16 cellular contexts compared by ENCODE assay signal in genomic region chr18:57775937-57776336, GRCh38. TPM values are rescaled to one million over a fixed set of nuclear protein-coding genes. Genes with fewer than 3 reads are reported as not detected.
A peak's percentile ranks its signal among the peaks of the same experiment; 100 is the strongest.
DNase-seq lines count a peak whose midpoint lies in the region; ATAC-seq and TF ChIP-seq lines count a peak whose summit lies in the region.
"Had no signal": no experiment of that assay in that cellular context is flagged by ENCODE, and none has a peak within 500 bp of the region (broad histone marks: within the 10 kb centered on the region; RNA-seq: fewer than 3 reads in every experiment).

No MANE protein-coding gene starts in this region.

- DNase-seq in HFFc6 = no peak
- DNase-seq in astrocyte of the hippocampus (ENCODE audit: low read depth, low spot score) = peak; percentile 40
- DNase-seq in foreskin keratinocyte = peak; percentile 86 to 94
- DNase-seq in D341Med (ENCODE audit: low spot score) = no peak
- DNase-seq in activated CD4-positive, alpha-beta T cell treated with anti-CD3 and anti-CD28 coated beads, Interleukin-2, amount 10 ng/mL, durations not matched to agents 24 days and 14 days = no peak
- DNase-seq in T1000 (lab: John Stamatoyannopoulos, UW) = no peak
- DNase-seq in NCI-H1092 treated with DMSO at 0.1 percent for 48 hours (lab: John Stamatoyannopoulos, UW) = no peak
- DNase-seq: central memory CD4-positive, alpha-beta T cell; left colon; NCI-H1048; NCI-H510A; SHP77 treated with DMSO at 0.1 percent for 48 hours; stimulated activated CD4-positive, alpha-beta T cell treated with anti-CD3 and anti-CD28 coated beads, Interleukin-12 subunit alpha, Interleukin-12 subunit beta, amount 100 ng/mL, for 4 hours had no signal

- H3K4me1 Mint-ChIP-seq in HFFc6 (ENCODE audit: low read depth) = peaks cover 89% of the 10 kb centered on the region
- peaks cover 33% of the 10 kb centered on the region for H3K4me1 Mint-ChIP-seq in stimulated activated naive CD8-positive, alpha-beta T cell treated with anti-CD3 and anti-CD28 coated beads, Interleukin-15, Interleukin-2, amounts not matched to agents 100 ng/mL and 50 ng/mL, for 24 hours (ENCODE audit: low read depth)
- H3K4me1 Mint-ChIP-seq in activated CD4-positive, alpha-beta T cell treated with anti-CD3 and anti-CD28 coated beads, Interleukin-2, amount 10 ng/mL, durations not matched to agents 24 days and 14 days = peaks cover 8% of the 10 kb centered on the region

- peak overlapping the region; percentile 100 for H3K27ac ChIP-seq in foreskin keratinocyte

- intact Hi-C loops in activated CD4-positive, alpha-beta T cell treated with anti-CD3 and anti-CD28 coated beads, Interleukin-2, amount 10 ng/mL, durations not matched to agents 24 days and 14 days (cut with micrococcal nuclease) = no loop called here

- peaks cover 48% of the 10 kb centered on the region for H3K36me3 Mint-ChIP-seq in HFFc6 (ENCODE audit: low read depth)
- no peaks in the 10 kb centered on the region for H3K36me3 Mint-ChIP-seq in stimulated activated naive CD8-positive, alpha-beta T cell treated with anti-CD3 and anti-CD28 coated beads, Interleukin-15, Interleukin-2, amounts not matched to agents 100 ng/mL and 50 ng/mL, for 24 hours (ENCODE audit: low read depth)
- no peaks in the 10 kb centered on the region for H3K36me3 Mint-ChIP-seq in activated CD4-positive, alpha-beta T cell treated with anti-CD3 and anti-CD28 coated beads, Interleukin-2, amount 10 ng/mL, durations not matched to agents 24 days and 14 days (ENCODE audit: low read depth)

- TF ChIP-seq CTCF in HFFc6 (IDR thresholded peaks at IDR 0.05) (no peak), foreskin keratinocyte (conservative IDR thresholded peaks at IDR 0.05) (no peak)

- no peak overlapping the region; the same call in 1 of the 2 replicates for H3K4me3 Mint-ChIP-seq in HFFc6
- H3K4me3 Mint-ChIP-seq in stimulated activated naive CD8-positive, alpha-beta T cell treated with anti-CD3 and anti-CD28 coated beads, Interleukin-15, Interleukin-2, amounts not matched to agents 100 ng/mL and 50 ng/mL, for 24 hours = peak overlapping the region; percentile 21
- H3K4me3 Mint-ChIP-seq in activated CD4-positive, alpha-beta T cell treated with anti-CD3 and anti-CD28 coated beads, Interleukin-2, amount 10 ng/mL, durations not matched to agents 24 days and 14 days = no peak overlapping the region
- H3K4me3 Mint-ChIP-seq: neural crest cell had no signal

- peak; percentile 78 for ATAC-seq in foreskin keratinocyte
- ATAC-seq: left colon had no signal

- no peaks in the 10 kb centered on the region for H3K27me3 ChIP-seq in foreskin keratinocyte

- H3K27me3 Mint-ChIP-seq in HFFc6 (ENCODE audit: insufficient read depth) = peaks cover 6% of the 10 kb centered on the region; the same call in 1 of the 2 replicates
- H3K27me3 Mint-ChIP-seq in stimulated activated naive CD8-positive, alpha-beta T cell treated with anti-CD3 and anti-CD28 coated beads, Interleukin-15, Interleukin-2, amounts not matched to agents 100 ng/mL and 50 ng/mL, for 24 hours = no peaks in the 10 kb centered on the region
- peaks cover 3% of the 10 kb centered on the region for H3K27me3 Mint-ChIP-seq in activated CD4-positive, alpha-beta T cell treated with anti-CD3 and anti-CD28 coated beads, Interleukin-2, amount 10 ng/mL, durations not matched to agents 24 days and 14 days

- H3K9me3 Mint-ChIP-seq in HFFc6 = no peaks in the 10 kb centered on the region
- H3K9me3 Mint-ChIP-seq in stimulated activated naive CD8-positive, alpha-beta T cell treated with anti-CD3 and anti-CD28 coated beads, Interleukin-15, Interleukin-2, amounts not matched to agents 100 ng/mL and 50 ng/mL, for 24 hours = no peaks in the 10 kb centered on the region
- no peaks in the 10 kb centered on the region for H3K9me3 Mint-ChIP-seq in activated CD4-positive, alpha-beta T cell treated with anti-CD3 and anti-CD28 coated beads, Interleukin-2, amount 10 ng/mL, durations not matched to agents 24 days and 14 days
- H3K9me3 Mint-ChIP-seq: activated T-helper 2 cell treated with anti-CD3 and anti-CD28 coated beads, Interferon-gamma antibody, Interleukin-2, Interleukin-4, amounts not matched to agents 10 μg/mL and 5 μg/mL and 100 μg/mL, durations not matched to agents 14 hours and 24 hours and 36 hours; neural crest cell had no signal

- H3K27ac Mint-ChIP-seq in HFFc6 = peak overlapping the region; percentile 61
- H3K27ac Mint-ChIP-seq in stimulated activated naive CD8-positive, alpha-beta T cell treated with anti-CD3 and anti-CD28 coated beads, Interleukin-15, Interleukin-2, amounts not matched to agents 100 ng/mL and 50 ng/mL, for 24 hours = peak overlapping the region; percentile 72
- H3K27ac Mint-ChIP-seq in activated CD4-positive, alpha-beta T cell treated with anti-CD3 and anti-CD28 coated beads, Interleukin-2, amount 10 ng/mL, durations not matched to agents 24 days and 14 days = no peak overlapping the region
- H3K27ac Mint-ChIP-seq: activated T-helper 2 cell treated with anti-CD3 and anti-CD28 coated beads, Interferon-gamma antibody, Interleukin-2, Interleukin-4, amounts not matched to agents 10 μg/mL and 5 μg/mL and 100 μg/mL, durations not matched to agents 14 hours and 24 hours and 36 hours had no signal

- peaks cover 31% of the 10 kb centered on the region for H3K4me1 ChIP-seq in foreskin keratinocyte

RNA-seq across cellular contexts. Expression of gene ATP8B1, which starts 27.2 kb away (rescaled TPM):
- total RNA-seq in HFFc6 (2021; fragmentation: NEBNext Ultra II Directional; extraction: Animal tissue kit (Norgen Biotek cat#: 25700)) = 100 to 1,000 TPM in 3 of 6 experiments, 10 to 100 TPM in 3; 78.8 to 115 (median 94.6) TPM
- 13.5 and 14.7 TPM in 2 replicates for total RNA-seq in foreskin keratinocyte
- polyA plus RNA-seq in foreskin keratinocyte = 2.4 and 2.9 TPM in 2 replicates
- 0.24 TPM in 1 of 2 replicates, not detected in the other for total RNA-seq in activated CD4-positive, alpha-beta T cell treated with anti-CD3 and anti-CD28 coated beads, Interleukin-2, amount 10 ng/mL, durations not matched to agents 24 days and 14 days
- total RNA-seq: activated T-helper 2 cell treated with anti-CD3 and anti-CD28 coated beads, Interferon-gamma antibody, Interleukin-2, Interleukin-4, amounts not matched to agents 10 μg/mL and 5 μg/mL and 100 μg/mL, durations not matched to agents 14 hours and 24 hours and 36 hours had no signal

Comparison
In these comparisons a context has a peak if more than half of its experiments do, and no peak if none do; other contexts are left out.
1. DNase-seq: peak in astrocyte of the hippocampus (single experiment) and foreskin keratinocyte (2 of 2); none in HFFc6 (single experiment), D341Med (single experiment), activated CD4-positive, alpha-beta T cell treated with anti-CD3 and anti-CD28 coated beads, Interleukin-2, amount 10 ng/mL, durations not matched to agents 24 days and 14 days (single experiment), T1000 (single experiment) and NCI-H1092 treated with DMSO at 0.1 percent for 48 hours (single experiment).
2. RNA of gene ATP8B1, which starts 27.2 kb away (total RNA-seq): 78.8 to 115 TPM in HFFc6 and 13.5 to 14.7 TPM in foreskin keratinocyte; 0.24 TPM in activated CD4-positive, alpha-beta T cell treated with anti-CD3 and anti-CD28 coated beads, Interleukin-2, amount 10 ng/mL, durations not matched to agents 24 days and 14 days; every median in the first group is over 10 times any median in the second.